ENCODE assay signal across 1 cellular context in genomic region chr4:127856485-127857447, GRCh38.
TF ChIP-seq lines count a peak whose summit lies in the region.

No MANE protein-coding gene starts in this region.

TF ChIP-seq in GM12878, 131 proteins besides CTCF, POLR2A, EP300 and RAD21 (continued from another document and continues in another):
- TF ChIP-seq, protein P1, sequence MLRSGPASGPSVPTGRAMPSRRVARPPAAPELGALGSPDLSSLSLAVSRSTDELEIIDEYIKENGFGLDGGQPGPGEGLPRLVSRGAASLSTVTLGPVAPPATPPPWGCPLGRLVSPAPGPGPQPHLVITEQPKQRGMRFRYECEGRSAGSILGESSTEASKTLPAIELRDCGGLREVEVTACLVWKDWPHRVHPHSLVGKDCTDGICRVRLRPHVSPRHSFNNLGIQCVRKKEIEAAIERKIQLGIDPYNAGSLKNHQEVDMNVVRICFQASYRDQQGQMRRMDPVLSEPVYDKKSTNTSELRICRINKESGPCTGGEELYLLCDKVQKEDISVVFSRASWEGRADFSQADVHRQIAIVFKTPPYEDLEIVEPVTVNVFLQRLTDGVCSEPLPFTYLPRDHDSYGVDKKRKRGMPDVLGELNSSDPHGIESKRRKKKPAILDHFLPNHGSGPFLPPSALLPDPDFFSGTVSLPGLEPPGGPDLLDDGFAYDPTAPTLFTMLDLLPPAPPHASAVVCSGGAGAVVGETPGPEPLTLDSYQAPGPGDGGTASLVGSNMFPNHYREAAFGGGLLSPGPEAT (IDR thresholded peaks at IDR 0.05; ENCODE audit: low read depth), result peak; percentile 10; the same call in 1 of the 2 replicates
- peak; percentile 57; the same call in 1 of the 2 replicates for TF ChIP-seq FOXM1 (IDR thresholded peaks at IDR 0.05; ENCODE audit: low read depth, low read length)
- TF ChIP-seq NRF1 (conservative IDR thresholded peaks at IDR 0.05; ENCODE audit: low read depth, low read length), result no peak
- TF ChIP-seq MLLT1 (IDR thresholded peaks at IDR 0.05), result no peak
- TF ChIP-seq CHD4 (IDR thresholded peaks at IDR 0.05), result no peak
- TF ChIP-seq NFYA (IDR thresholded peaks at IDR 0.05; ENCODE audit: borderline replicate concordance, low read depth, low read length), result no peak
- no peak for TF ChIP-seq ZNF207 (IDR thresholded peaks at IDR 0.05; ENCODE audit: borderline replicate concordance)
- TF ChIP-seq HDAC2 (IDR thresholded peaks at IDR 0.05), result no peak
- no peak for TF ChIP-seq JUND (IDR thresholded peaks at IDR 0.05; ENCODE audit: low read depth, low read length)
- TF ChIP-seq IRF3 (IDR thresholded peaks at IDR 0.05), result no peak
- no peak for TF ChIP-seq FOXK2 (IDR thresholded peaks at IDR 0.05)
- no peak for TF ChIP-seq MXI1 (IDR thresholded peaks at IDR 0.05; ENCODE audit: low read depth, low read length)
- no peak for TF ChIP-seq MYB (IDR thresholded peaks at IDR 0.05; ENCODE audit: borderline replicate concordance, low read depth, low read length)
- 0 out of 4 replicates have a peak, but pooled peaks of 1 of the 2 experiments have one; percentile 4 for TF ChIP-seq BHLHE40 (IDR thresholded peaks at IDR 0.05; ENCODE audit: borderline replicate concordance in 1 of 2, low read depth in 2 of 2, low read length in 1 of 2)
- peak; percentile 36; the same call in 1 of the 2 replicates for TF ChIP-seq YY1 (IDR thresholded peaks at IDR 0.05; ENCODE audit: low read depth, low read length)
- no peak for TF ChIP-seq ZBTB4 (CRISPR knock-in tag; IDR thresholded peaks at IDR 0.05)
- TF ChIP-seq POU2F2 (IDR thresholded peaks at IDR 0.05; ENCODE audit: borderline replicate concordance, low read depth, low read length), result peak; percentile 95
- no peak for TF ChIP-seq SP1 (IDR thresholded peaks at IDR 0.05; ENCODE audit: low read depth, low read length)
- TF ChIP-seq PAX8 (IDR thresholded peaks at IDR 0.05), result no peak
- no peak for TF ChIP-seq RB1 (IDR thresholded peaks at IDR 0.05; ENCODE audit: borderline replicate concordance)
- no peak for TF ChIP-seq NR2C1 (IDR thresholded peaks at IDR 0.05)
- peak; percentile 54; the same call in 1 of the 2 replicates for TF ChIP-seq IKZF1 (conservative IDR thresholded peaks at IDR 0.05)
- TF ChIP-seq SMAD5 (IDR thresholded peaks at IDR 0.05; ENCODE audit: low read depth), result peak; percentile 30; the same call in 1 of the 2 replicates
- no peak for TF ChIP-seq CHD1 (IDR thresholded peaks at IDR 0.05; ENCODE audit: low read depth, low read length)
- no peak for TF ChIP-seq CEBPB (IDR thresholded peaks at IDR 0.05; ENCODE audit: borderline replicate concordance in 1 of 2, low read depth in 2 of 2, low read length in 2 of 2)
- TF ChIP-seq RBBP5 (conservative IDR thresholded peaks at IDR 0.05), result no peak
- no peak for TF ChIP-seq RAD51 (IDR thresholded peaks at IDR 0.05)
- peak; percentile 60; the same call in 1 of the 2 replicates for TF ChIP-seq BACH1 (IDR thresholded peaks at IDR 0.05; ENCODE audit: borderline replicate concordance)
- TF ChIP-seq ZBED1 (IDR thresholded peaks at IDR 0.05; ENCODE audit: borderline replicate concordance), result no peak
- no peak for TF ChIP-seq SIN3A (IDR thresholded peaks at IDR 0.05; ENCODE audit: low read depth, low read length)
- TF ChIP-seq WRNIP1 (IDR thresholded peaks at IDR 0.05; ENCODE audit: borderline replicate concordance, low read depth, low read length), result no peak
- no peak for TF ChIP-seq SREBF1 (IDR thresholded peaks at IDR 0.05; ENCODE audit: low read length)
- TF ChIP-seq IKZF2 (IDR thresholded peaks at IDR 0.05), result peak; percentile 69 to 74; a peak in 3 of 4 replicates
- 0 out of 2 replicates have a peak, but pooled peaks have one; percentile 11 for TF ChIP-seq CBX5 (IDR thresholded peaks at IDR 0.05; ENCODE audit: low read depth)
- no peak for TF ChIP-seq MEF2B (IDR thresholded peaks at IDR 0.05; ENCODE audit: partially characterized antibody, poor library complexity, severe bottlenecking)
- peak; percentile 85 for TF ChIP-seq ATF7 (IDR thresholded peaks at IDR 0.05; ENCODE audit: low read depth)
- TF ChIP-seq BCL11A (IDR thresholded peaks at IDR 0.05; ENCODE audit: low read depth, low read length), result peak; percentile 95
- peak; percentile 81 for TF ChIP-seq JUNB (IDR thresholded peaks at IDR 0.05)
- TF ChIP-seq CHD2 (IDR thresholded peaks at IDR 0.05; ENCODE audit: borderline replicate concordance, low read depth, low read length), result peak; percentile 14; the same call in 1 of the 2 replicates
- TF ChIP-seq, protein P2, sequence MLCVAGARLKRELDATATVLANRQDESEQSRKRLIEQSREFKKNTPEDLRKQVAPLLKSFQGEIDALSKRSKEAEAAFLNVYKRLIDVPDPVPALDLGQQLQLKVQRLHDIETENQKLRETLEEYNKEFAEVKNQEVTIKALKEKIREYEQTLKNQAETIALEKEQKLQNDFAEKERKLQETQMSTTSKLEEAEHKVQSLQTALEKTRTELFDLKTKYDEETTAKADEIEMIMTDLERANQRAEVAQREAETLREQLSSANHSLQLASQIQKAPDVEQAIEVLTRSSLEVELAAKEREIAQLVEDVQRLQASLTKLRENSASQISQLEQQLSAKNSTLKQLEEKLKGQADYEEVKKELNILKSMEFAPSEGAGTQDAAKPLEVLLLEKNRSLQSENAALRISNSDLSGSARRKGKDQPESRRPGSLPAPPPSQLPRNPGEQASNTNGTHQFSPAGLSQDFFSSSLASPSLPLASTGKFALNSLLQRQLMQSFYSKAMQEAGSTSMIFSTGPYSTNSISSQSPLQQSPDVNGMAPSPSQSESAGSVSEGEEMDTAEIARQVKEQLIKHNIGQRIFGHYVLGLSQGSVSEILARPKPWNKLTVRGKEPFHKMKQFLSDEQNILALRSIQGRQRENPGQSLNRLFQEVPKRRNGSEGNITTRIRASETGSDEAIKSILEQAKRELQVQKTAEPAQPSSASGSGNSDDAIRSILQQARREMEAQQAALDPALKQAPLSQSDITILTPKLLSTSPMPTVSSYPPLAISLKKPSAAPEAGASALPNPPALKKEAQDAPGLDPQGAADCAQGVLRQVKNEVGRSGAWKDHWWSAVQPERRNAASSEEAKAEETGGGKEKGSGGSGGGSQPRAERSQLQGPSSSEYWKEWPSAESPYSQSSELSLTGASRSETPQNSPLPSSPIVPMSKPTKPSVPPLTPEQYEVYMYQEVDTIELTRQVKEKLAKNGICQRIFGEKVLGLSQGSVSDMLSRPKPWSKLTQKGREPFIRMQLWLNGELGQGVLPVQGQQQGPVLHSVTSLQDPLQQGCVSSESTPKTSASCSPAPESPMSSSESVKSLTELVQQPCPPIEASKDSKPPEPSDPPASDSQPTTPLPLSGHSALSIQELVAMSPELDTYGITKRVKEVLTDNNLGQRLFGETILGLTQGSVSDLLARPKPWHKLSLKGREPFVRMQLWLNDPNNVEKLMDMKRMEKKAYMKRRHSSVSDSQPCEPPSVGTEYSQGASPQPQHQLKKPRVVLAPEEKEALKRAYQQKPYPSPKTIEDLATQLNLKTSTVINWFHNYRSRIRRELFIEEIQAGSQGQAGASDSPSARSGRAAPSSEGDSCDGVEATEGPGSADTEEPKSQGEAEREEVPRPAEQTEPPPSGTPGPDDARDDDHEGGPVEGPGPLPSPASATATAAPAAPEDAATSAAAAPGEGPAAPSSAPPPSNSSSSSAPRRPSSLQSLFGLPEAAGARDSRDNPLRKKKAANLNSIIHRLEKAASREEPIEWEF (IDR thresholded peaks at IDR 0.05; ENCODE audit: insufficient replicate concordance, low read depth, low read length), result no peak
- TF ChIP-seq, protein P3, sequence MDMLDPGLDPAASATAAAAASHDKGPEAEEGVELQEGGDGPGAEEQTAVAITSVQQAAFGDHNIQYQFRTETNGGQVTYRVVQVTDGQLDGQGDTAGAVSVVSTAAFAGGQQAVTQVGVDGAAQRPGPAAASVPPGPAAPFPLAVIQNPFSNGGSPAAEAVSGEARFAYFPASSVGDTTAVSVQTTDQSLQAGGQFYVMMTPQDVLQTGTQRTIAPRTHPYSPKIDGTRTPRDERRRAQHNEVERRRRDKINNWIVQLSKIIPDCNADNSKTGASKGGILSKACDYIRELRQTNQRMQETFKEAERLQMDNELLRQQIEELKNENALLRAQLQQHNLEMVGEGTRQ (IDR thresholded peaks at IDR 0.05; ENCODE audit: borderline replicate concordance, low read depth, low read length), result no peak
- TF ChIP-seq PAX5 (IDR thresholded peaks at IDR 0.05; ENCODE audit: borderline replicate concordance, low read depth, low read length), result no peak
- peak; percentile 53 for TF ChIP-seq NFIC (IDR thresholded peaks at IDR 0.05; ENCODE audit: low read depth, low read length)
- no peak for TF ChIP-seq E2F4 (IDR thresholded peaks at IDR 0.05; ENCODE audit: low read depth, low read length)
- no peak for TF ChIP-seq BRCA1 (IDR thresholded peaks at IDR 0.05; ENCODE audit: low read depth, low read length)
- no peak for TF ChIP-seq ZNF622 (IDR thresholded peaks at IDR 0.05)
- TF ChIP-seq EGR1 (IDR thresholded peaks at IDR 0.05; ENCODE audit: borderline replicate concordance in 1 of 2, low read depth in 2 of 2, low read length in 2 of 2), result 0 out of 3 replicates have a peak, but pooled peaks of 1 of the 2 experiments have one; percentile 8
- TF ChIP-seq USF1 (IDR thresholded peaks at IDR 0.05; ENCODE audit: borderline replicate concordance, extremely low read length, insufficient read depth, low read depth, low read length), result no peak
- TF ChIP-seq ESRRA (IDR thresholded peaks at IDR 0.05; ENCODE audit: low read length), result no peak
- TF ChIP-seq CREB1 (IDR thresholded peaks at IDR 0.05; ENCODE audit: low read depth), result peak; percentile 45; the same call in 1 of the 2 replicates
- TF ChIP-seq MTA3 (IDR thresholded peaks at IDR 0.05; ENCODE audit: borderline replicate concordance, low read length), result no peak; the same call in 1 of the 2 replicates
- no peak for TF ChIP-seq EZH2 (IDR thresholded peaks at IDR 0.05; ENCODE audit: borderline replicate concordance, control insufficient read depth, low read depth, low read length)
- peak; percentile 52; the same call in 1 of the 2 replicates for TF ChIP-seq ZNF24 (IDR thresholded peaks at IDR 0.05)
- TF ChIP-seq EED (IDR thresholded peaks at IDR 0.05; ENCODE audit: low read depth), result no peak; the same call in 1 of the 2 replicates
- TF ChIP-seq HDAC6 (IDR thresholded peaks at IDR 0.05; ENCODE audit: unreplicated experiment), result no peak
